ENCODE assay signal across 20 cellular contexts in the genomic region with DNA sequence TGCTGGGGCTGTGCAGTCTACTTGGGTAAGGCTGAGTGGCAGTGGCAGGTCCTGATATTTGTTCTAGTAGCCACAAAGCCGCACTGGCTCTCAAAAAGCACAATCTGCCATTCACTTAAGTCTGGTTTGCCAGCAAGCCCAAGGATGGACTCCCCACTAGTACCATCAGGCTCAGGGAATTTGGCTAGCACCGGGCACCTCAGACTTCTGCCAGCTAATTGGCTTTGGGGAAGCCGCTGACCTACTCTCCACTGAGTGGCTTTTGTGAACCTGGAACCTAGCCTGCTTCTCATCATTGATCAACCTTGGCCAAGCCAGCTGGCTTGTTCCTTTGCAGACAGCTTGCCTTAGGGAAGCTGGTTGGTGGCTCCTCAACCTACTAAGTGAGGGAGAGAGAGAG.
A peak's percentile ranks its signal among the peaks of the same experiment; 100 is the strongest.
DNase-seq lines count a peak whose midpoint lies in the region; ATAC-seq and TF ChIP-seq lines count a peak whose summit lies in the region.
"Had no signal": no experiment of that assay in that cellular context is flagged by ENCODE, and none has a peak within 500 bp of the region (broad histone marks: within the 10 kb centered on the region; RNA-seq: fewer than 3 reads in every experiment).

No MANE protein-coding gene starts in this region.

- peaks cover 0 to 13% (median 0%) of the 10 kb centered on the region in 12 donors for H3K4me1 ChIP-seq in heart left ventricle
- H3K4me1 ChIP-seq: Peyer's patch, SJSA1 had no signal

- TF ChIP-seq POLR2A in heart left ventricle (IDR thresholded peaks at IDR 0.05), result no peak

- WGBS in heart left ventricle, 4 donors, result 69 to 76% (median 75%) methylated on average over 3 of the region's 3 CpGs

- ATAC-seq in heart left ventricle, result peak; percentile 51 to 82 (median 60)
- ATAC-seq in GM18498 (IDR thresholded peaks at IDR 0.05; ENCODE audit: unreplicated experiment), result no peak
- no peak for ATAC-seq in HG03095 (IDR thresholded peaks at IDR 0.05; ENCODE audit: unreplicated experiment)

- H3K27ac ChIP-seq in heart left ventricle, result no peak overlapping the region
- H3K27ac ChIP-seq: KMS-11, Peyer's patch, SJSA1 had no signal

- no peaks in the 10 kb centered on the region for H3K27me3 ChIP-seq in heart left ventricle
- H3K27me3 ChIP-seq: Peyer's patch, SJSA1 had no signal

- no peaks in the 10 kb centered on the region for H3K9me3 ChIP-seq in heart left ventricle
- H3K9me3 ChIP-seq: Peyer's patch, SJSA1 had no signal

- no peak overlapping the region for H3K4me3 ChIP-seq in heart left ventricle
- H3K4me3 ChIP-seq: Peyer's patch, SJSA1 had no signal

- intact Hi-C loops in heart left ventricle (cut with DNase I), result loop anchor here in 1 of 10 donors (2.0 kb wide), 1 partner anchor 25 kb away; no protein-coding TSS in a partner anchor

- no peak for TF ChIP-seq CTCF in heart left ventricle (IDR thresholded peaks at IDR 0.05)

- H3K36me3 ChIP-seq in heart left ventricle, result no peaks in the 10 kb centered on the region
- H3K36me3 ChIP-seq: Peyer's patch, SJSA1 had no signal

- peak in 11 of 14 donors; percentile 0 to 81 (median 33) for DNase-seq in C1 segment of cervical spinal cord (lab: John Stamatoyannopoulos, UW)
- DNase-seq in NCI-H446 treated with DMSO at 0.1 percent for 48 hours (lab: John Stamatoyannopoulos, UW), result peak; percentile 84
- DNase-seq in heart left ventricle, result peak in 1 of 5 donors; percentile 35
- peak; percentile 55 for DNase-seq in pons (ENCODE audit: low spot score)
- no peak for DNase-seq in NCI-H524 treated with DMSO at 0.1 percent for 48 hours (lab: John Stamatoyannopoulos, UW)
- DNase-seq: CD4-positive, alpha-beta T cell; COR-L47; DMS79; H9; IMR-90; NCI-H1092 treated with DMSO at 0.1 percent for 48 hours; NCI-H1436 treated with DMSO at 0.1 percent for 48 hours; NCI-H1930; NCI-H510A treated with DMSO at 0.1 percent for 48 hours; NCI-H774; Peyer's patch had no signal

Comparison
In these comparisons a context has a peak if more than half of its experiments do, and no peak if none do; other contexts are left out.
1. ATAC-seq: peak in heart left ventricle (4 of 4); none in GM18498 (single experiment) and HG03095 (single experiment).